18 cellular contexts compared by ENCODE assay signal in the genomic region with DNA sequence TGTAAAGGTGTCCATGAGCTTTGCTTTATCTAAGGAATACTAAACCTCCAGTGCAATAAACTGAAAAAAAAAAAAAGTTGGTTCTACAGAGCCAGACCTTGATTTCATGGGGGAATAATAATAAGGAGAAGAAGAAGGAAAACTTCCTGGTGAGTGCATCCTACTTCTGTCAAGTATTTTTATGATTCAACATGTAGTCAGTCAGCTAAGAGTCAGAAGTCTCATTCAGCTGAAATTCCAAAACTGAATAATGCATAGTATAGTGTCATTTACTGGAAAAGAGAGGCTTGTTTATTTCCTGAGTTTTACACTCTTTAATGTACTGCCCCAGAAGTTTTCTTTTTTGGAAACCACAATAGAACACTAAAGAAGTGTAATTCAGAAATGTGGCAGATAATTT.
A peak's percentile ranks its signal among the peaks of the same experiment; 100 is the strongest.
DNase-seq lines count a peak whose midpoint lies in the region; ATAC-seq, FAIRE-seq and TF ChIP-seq lines count a peak whose summit lies in the region.
"Had no signal": no experiment of that assay in that cellular context is flagged by ENCODE, and none has a peak within 500 bp of the region (broad histone marks: within the 10 kb centered on the region; RNA-seq: fewer than 3 reads in every experiment).

No MANE protein-coding gene starts in this region.

- no peaks in the 10 kb centered on the region for H3K9me2 ChIP-seq in hepatocyte (replicated peaks; ENCODE audit: insufficient read depth)

- no peaks in the 10 kb centered on the region for H3K27me3 ChIP-seq in AG04450 (ENCODE audit: control insufficient read depth, insufficient read depth, low read length)
- no peaks in the 10 kb centered on the region for H3K27me3 ChIP-seq in astrocyte (ENCODE audit: insufficient read depth, low read length)
- H3K27me3 ChIP-seq in hepatocyte: no peaks in the 10 kb centered on the region
- H3K27me3 ChIP-seq: uterus had no signal

- ATAC-seq in omental fat pad (ENCODE audit: low FRiP score): no peak

- CTCF ChIA-PET in AG04450 (lab: Charles Lee): interaction anchor here (0.6 to 1.5 kb wide), 3 partner anchors 10 to 358 kb away, joined by 3 to 6 read pairs (median 4); no protein-coding TSS in a partner anchor

- H3K4me3 ChIP-seq in AG04450 (ENCODE audit: low read depth, low read length) (peak overlapping the region; percentile 5; the same call in 1 of the 2 replicates), astrocyte (ENCODE audit: insufficient read depth, low read depth, low read length) (peak overlapping the region; percentile 44), hepatocyte (no peak overlapping the region)
- H3K4me3 ChIP-seq: uterus had no signal

- H3K9me3 Mint-ChIP-seq in astrocyte (ENCODE audit: unreplicated experiment): peaks cover 2% of the 10 kb centered on the region

- POLR2A ChIA-PET in AG04450 (lab: Yijun Ruan, JAX): no interaction called here

- H3K9ac ChIP-seq in astrocyte (ENCODE audit: low read length): peak overlapping the region; percentile 38

- no peaks in the 10 kb centered on the region for H3K36me3 Mint-ChIP-seq in astrocyte (ENCODE audit: low read depth, unreplicated experiment)
- H3K36me3 Mint-ChIP-seq: activated naive CD8-positive, alpha-beta T cell treated with anti-CD3 and anti-CD28 coated beads, Interleukin-2, amount 10 ng/mL, durations not matched to agents 7 days and 5 days had no signal

- H3K27ac Mint-ChIP-seq in astrocyte (ENCODE audit: unreplicated experiment): peak overlapping the region; percentile 31
- H3K27ac Mint-ChIP-seq: activated naive CD8-positive, alpha-beta T cell treated with anti-CD3 and anti-CD28 coated beads, Interleukin-2, amount 10 ng/mL, durations not matched to agents 7 days and 5 days had no signal

- H3K4me1 Mint-ChIP-seq in astrocyte (ENCODE audit: low read depth, unreplicated experiment): peaks cover 17% of the 10 kb centered on the region
- H3K4me1 Mint-ChIP-seq: activated naive CD8-positive, alpha-beta T cell treated with anti-CD3 and anti-CD28 coated beads, Interleukin-2, amount 10 ng/mL, durations not matched to agents 7 days and 5 days had no signal

- H3K27ac ChIP-seq in AG04450 (ENCODE audit: low read depth, low read length) (peak overlapping the region; percentile 43), astrocyte (ENCODE audit: low read depth, low read length) (peak overlapping the region; percentile 37), hepatocyte (no peak overlapping the region)
- H3K27ac ChIP-seq: C4-2B, uterus had no signal

- peak overlapping the region; percentile 83 for H3K4me2 ChIP-seq in astrocyte (ENCODE audit: low read length)
- peak overlapping the region; percentile 30 for H3K4me2 ChIP-seq in hepatocyte

- no peaks in the 10 kb centered on the region for H3K27me3 Mint-ChIP-seq in astrocyte (ENCODE audit: low read depth, unreplicated experiment)
- H3K27me3 Mint-ChIP-seq: activated naive CD8-positive, alpha-beta T cell treated with anti-CD3 and anti-CD28 coated beads, Interleukin-2, amount 10 ng/mL, durations not matched to agents 7 days and 5 days had no signal

- no peaks in the 10 kb centered on the region for H4K20me1 ChIP-seq in astrocyte (ENCODE audit: insufficient read depth, low read length)
- H4K20me1 ChIP-seq in hepatocyte (ENCODE audit: insufficient read depth, poor library complexity, severe bottlenecking): no peaks in the 10 kb centered on the region

- in situ Hi-C loops in GM13977 (cut with MboI; ENCODE audit: low pct_unique_long_range_greater_than_20kb, low sequenced_read_pairs, unreplicated experiment): no loop called here

- peak overlapping the region; percentile 40 for H3K4me3 Mint-ChIP-seq in astrocyte (ENCODE audit: unreplicated experiment)
- H3K4me3 Mint-ChIP-seq: activated naive CD8-positive, alpha-beta T cell treated with anti-CD3 and anti-CD28 coated beads, Interleukin-2, amount 10 ng/mL, durations not matched to agents 7 days and 5 days had no signal

- H3K4me1 ChIP-seq in astrocyte (ENCODE audit: insufficient read depth, low read length): peaks cover 24% of the 10 kb centered on the region
- no peaks in the 10 kb centered on the region for H3K4me1 ChIP-seq in hepatocyte (ENCODE audit: insufficient read depth)
- H3K4me1 ChIP-seq: uterus had no signal

- DNase-seq in AG04450 (ENCODE audit: low read depth, low spot score) (no peak), HS-5 (ENCODE audit: low read depth) (peak; percentile 50), astrocyte (ENCODE audit: low read depth) (peak; percentile 67), hepatocyte (ENCODE audit: low spot score) (no peak), omental fat pad (ENCODE audit: low spot score) (no peak), hippocampal formation (lab: John Stamatoyannopoulos, UW) (no peak), NAMALWA (ENCODE audit: low spot score) (no peak), GM13977 (ENCODE audit: low spot score) (no peak)
- DNase-seq: activated CD4-positive, alpha-beta T cell treated with anti-CD3 and anti-CD28 coated beads for 1 hour; activated naive CD8-positive, alpha-beta T cell treated with anti-CD3 and anti-CD28 coated beads, Interleukin-2, amount 10 ng/mL, durations not matched to agents 7 days and 5 days; dermis blood vessel endothelial cell; kidney; NCI-H2107; retina; stimulated activated naive CD4-positive, alpha-beta T cell; uterus had no signal

- FAIRE-seq in astrocyte (lab: Jason Lieb, UNC): peak; percentile 97
- FAIRE-seq: H1, kidney had no signal

- H3K9me3 ChIP-seq in AG04450 (ENCODE audit: control insufficient read depth, insufficient read depth, low read length) (no peaks in the 10 kb centered on the region; the same call in 1 of the 2 replicates), astrocyte (ENCODE audit: insufficient read depth, low read depth, low read length) (no peaks in the 10 kb centered on the region), hepatocyte (ENCODE audit: low read depth) (no peaks in the 10 kb centered on the region)
- H3K9me3 ChIP-seq: uterus had no signal

- H2AFZ ChIP-seq in astrocyte (ENCODE audit: low read depth, low read length) (no peak overlapping the region), hepatocyte (no peak overlapping the region)

- H3K79me2 ChIP-seq in astrocyte (ENCODE audit: insufficient read depth, low read length) (no peaks in the 10 kb centered on the region), hepatocyte (no peaks in the 10 kb centered on the region)

- TF ChIP-seq CTCF in AG04450 (IDR thresholded peaks at IDR 0.05; ENCODE audit: low read depth, low read length) (no peak), astrocyte (IDR thresholded peaks at IDR 0.05; ENCODE audit: insufficient read depth, low read depth, low read length) (no peak), hepatocyte (IDR thresholded peaks at IDR 0.05; ENCODE audit: poor library complexity) (no peak), omental fat pad (IDR thresholded peaks at IDR 0.05) (no peak), GM13977 (IDR thresholded peaks at IDR 0.05; ENCODE audit: extremely low read depth, insufficient read depth, missing control alignments) (no peak)

- H3K36me3 ChIP-seq in astrocyte (ENCODE audit: insufficient read depth, low read length) (no peaks in the 10 kb centered on the region), hepatocyte (replicated peaks; ENCODE audit: insufficient read depth, low read depth) (no peaks in the 10 kb centered on the region)
- H3K36me3 ChIP-seq: uterus had no signal

Comparison
In these comparisons a context has a peak if more than half of its experiments do, and no peak if none do; other contexts are left out.
1. DNase-seq: peak in HS-5 (single experiment) and astrocyte (single experiment); none in AG04450 (single experiment), hepatocyte (single experiment), omental fat pad (single experiment), hippocampal formation (0 of 2), NAMALWA (single experiment) and GM13977 (single experiment).